In genomic region chr7:157949711-157950110, GRCh38 we compare ENCODE assay signal across 17 cellular contexts.
"Had no signal": no experiment of that assay in that cellular context is flagged by ENCODE, and none has a peak within 500 bp of the region (broad histone marks: within the 10 kb centered on the region; RNA-seq: fewer than 3 reads in every experiment).

No MANE protein-coding gene starts in this region.

- FAIRE-seq: endometrium had no signal

- H3K27ac ChIP-seq: ascending aorta, coronary artery, esophagus muscularis mucosa, tibial nerve, WERI-Rb-1 had no signal

- H3K27me3 ChIP-seq: ascending aorta, tibial nerve had no signal

- H3K4me1 ChIP-seq: ascending aorta, esophagus muscularis mucosa, tibial nerve had no signal

- H3K4me3 ChIP-seq: ascending aorta, coronary artery, esophagus muscularis mucosa, mucosa of descending colon, tibial nerve had no signal

- ATAC-seq: mucosa of descending colon had no signal

- H3K36me3 ChIP-seq: ascending aorta, esophagus muscularis mucosa, tibial nerve, WERI-Rb-1 had no signal

- DNase-seq: activated CD4-positive, alpha-beta T cell treated with anti-CD3 and anti-CD28 coated beads for 1 hour; activated CD4-positive, alpha-beta T cell treated with anti-CD3 and anti-CD28 coated beads, Interleukin-2, amount 50 U/mL, for 4 hours; activated gamma-delta T cell; caudate nucleus; immature natural killer cell; mesenchymal stem cell; mucosa of descending colon; naive B cell; stimulated activated CD4-positive, alpha-beta T cell treated with anti-CD3 and anti-CD28 coated beads, Interleukin-12 subunit alpha, Interleukin-12 subunit beta, amount 100 ng/mL, for 4 hours; stimulated activated CD4-positive, alpha-beta T cell treated with anti-CD3 and anti-CD28 coated beads, Interleukin-1b, Interleukin-23, amount 100 ng/mL, for 48 hours; T-helper 2 cell; WERI-Rb-1 had no signal
